Comparison of ENCODE assay signal across 7 cellular contexts in the genomic region with DNA sequence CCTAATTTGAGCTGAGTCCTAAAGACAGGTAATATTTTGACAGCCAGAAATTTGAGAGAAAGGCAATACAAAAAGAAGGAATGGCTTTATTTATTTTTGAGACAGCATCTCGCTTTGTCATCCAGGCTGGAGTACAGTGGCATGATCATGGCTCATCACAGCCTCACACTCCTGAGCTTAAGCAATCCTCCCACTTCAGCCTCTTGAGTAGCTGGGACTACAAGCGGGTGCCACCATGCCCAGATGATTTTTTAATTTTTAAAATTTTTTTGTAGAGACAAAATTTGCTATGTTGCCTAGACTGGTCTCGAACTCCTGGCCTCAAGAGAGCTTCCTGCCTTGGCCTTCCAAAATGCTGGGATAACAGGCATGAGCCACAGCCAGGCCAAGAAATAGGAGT.
"Had no signal": no experiment of that assay in that cellular context is flagged by ENCODE, and none has a peak within 500 bp of the region (broad histone marks: within the 10 kb centered on the region; RNA-seq: fewer than 3 reads in every experiment).

No MANE protein-coding gene starts in this region.

- H3K4me3 ChIP-seq: GM23338, HAP-1 had no signal

- ATAC-seq: GM23338, HCT116, HepG2 had no signal

- H3K4me2 ChIP-seq: GM23338 had no signal

- DNase-seq: H7, HFFc6, KBM-7 had no signal

- H3K36me3 ChIP-seq: HAP-1 had no signal

- H3K9me3 ChIP-seq: HAP-1 had no signal

- FAIRE-seq: HepG2 had no signal

- H3K4me1 ChIP-seq: HAP-1 had no signal

- H2AFZ ChIP-seq: GM23338 had no signal
